8 cellular contexts compared by ENCODE assay signal in genomic region chr15:100338971-100339444, GRCh38. TPM values are rescaled to one million over a fixed set of nuclear protein-coding genes. Genes with fewer than 3 reads are reported as not detected.
DNase-seq lines count a peak whose midpoint lies in the region; ATAC-seq and TF ChIP-seq lines count a peak whose summit lies in the region.

No MANE protein-coding gene starts in this region.

- TF ChIP-seq CTCF in esophagus squamous epithelium (IDR thresholded peaks at IDR 0.05), result peak; percentile 61 to 94 (median 79)
- TF ChIP-seq CTCF in natural killer cell (IDR thresholded peaks at IDR 0.05), result peak; percentile 59
- peak; percentile 61 to 77 (median 68) for TF ChIP-seq CTCF in uterus (IDR thresholded peaks at IDR 0.05)

- H3K4me3 ChIP-seq in esophagus squamous epithelium (no peak overlapping the region), uterus (no peak overlapping the region)

- H3K27me3 ChIP-seq in esophagus squamous epithelium, result peaks cover 0 to 15% (median 0%) of the 10 kb centered on the region in 4 donors
- H3K27me3 ChIP-seq in uterus, result peaks cover 0 to 3% of the 10 kb centered on the region in 2 donors

- TF ChIP-seq POLR2A in esophagus squamous epithelium (IDR thresholded peaks at IDR 0.05) (peak in 1 of 4 donors; percentile 13), uterus (IDR thresholded peaks at IDR 0.05) (no peak)

- H3K4me3 Mint-ChIP-seq in natural killer cell, result peak overlapping the region; percentile 75

- no peak overlapping the region for H3K27ac Mint-ChIP-seq in natural killer cell

- peaks cover 22 to 25% of the 10 kb centered on the region in 2 donors for H3K4me1 Mint-ChIP-seq in natural killer cell

- H3K9me3 ChIP-seq in esophagus squamous epithelium (no peaks in the 10 kb centered on the region), uterus (no peaks in the 10 kb centered on the region)

- no peaks in the 10 kb centered on the region for H3K9me3 Mint-ChIP-seq in natural killer cell

- DNase-seq in AG20443 (ENCODE audit: low spot score) (peak; percentile 43), NCI-H460 (ENCODE audit: extremely low read depth, low read depth) (peak; percentile 24), activated T-cell treated with anti-CD3 and anti-CD28 coated beads for 4 hours (peak; percentile 52), esophagus squamous epithelium (lab: John Stamatoyannopoulos, UW) (no peak), natural killer cell (no peak), uterus (peak; percentile 64 to 71)

- 7 to 9% methylated on average over 10 of the region's 10 CpGs for WGBS in esophagus squamous epithelium, 2 donors

- H3K4me1 ChIP-seq in esophagus squamous epithelium (peaks cover 4 to 35% (median 7%) of the 10 kb centered on the region in 3 donors), uterus (peaks cover 0 to 7% of the 10 kb centered on the region in 2 donors)

- H3K27ac ChIP-seq in esophagus squamous epithelium (peak overlapping the region in 2 of 4 donors; percentile 10 to 17), uterus (no peak overlapping the region)

- H3K27me3 Mint-ChIP-seq in natural killer cell (ENCODE audit: low read depth in 2 of 2), result peaks cover 17 to 28% of the 10 kb centered on the region in 2 donors

- ATAC-seq in GM21529 (IDR thresholded peaks at IDR 0.05; ENCODE audit: unreplicated experiment) (peak; percentile 37), natural killer cell (peak; percentile 44 to 47 (median 46)), HG03045 (IDR thresholded peaks at IDR 0.05; ENCODE audit: unreplicated experiment) (no peak)

- H3K36me3 ChIP-seq in esophagus squamous epithelium (no peaks in the 10 kb centered on the region), uterus (no peaks in the 10 kb centered on the region)

- no peaks in the 10 kb centered on the region for H3K36me3 Mint-ChIP-seq in natural killer cell

- intact Hi-C loops in esophagus squamous epithelium (cut with DNase I) (no loop called here), natural killer cell (cut with micrococcal nuclease) (loop anchor here (2.0 kb wide), 1 partner anchor 410 kb away; no protein-coding TSS in a partner anchor), uterus (cut with DNase I; ENCODE audit: low total_unique reads) (no loop called here)

RNA-seq across cellular contexts. Expression of gene ADAMTS17, which starts 2.8 kb away (rescaled TPM):
- 0.03 and 0.15 TPM in 2 replicates for total RNA-seq in NCI-H460 (2014; rRNA removed; shearing (Covaris generic))
- polyA plus RNA-seq in NCI-H460 (2014; cell fraction: nucleus; rRNA removed), result 0.31 TPM in 1 of 2 replicates, not detected in the other
- total RNA-seq in esophagus squamous epithelium (10 to 100 TPM in 1 of 4 donors, 1 to 10 TPM in 3; 4.5 to 11.4 (median 6.6) TPM), natural killer cell (1 to 10 TPM; 4.8 to 9.5 (median 5.3) TPM), uterus (10 to 100 TPM in 1 of 4 donors, 1 to 10 TPM in 2, not detected in 1; 3.1 to 17.1 (median 8.1) TPM)

Comparison
In these comparisons a context has a peak if more than half of its experiments do, and no peak if none do; other contexts are left out.
1. DNase-seq: peak in AG20443 (single experiment), NCI-H460 (single experiment), activated T-cell treated with anti-CD3 and anti-CD28 coated beads for 4 hours (single experiment) and uterus (2 of 2); none in esophagus squamous epithelium (single experiment) and natural killer cell (single experiment).
2. Peak in every context shown above with its lines, with median percentiles within 50 percentile points of each other: CTCF ChIP-seq.